Comparison of ENCODE assay signal across 1 cellular context in the genomic region with DNA sequence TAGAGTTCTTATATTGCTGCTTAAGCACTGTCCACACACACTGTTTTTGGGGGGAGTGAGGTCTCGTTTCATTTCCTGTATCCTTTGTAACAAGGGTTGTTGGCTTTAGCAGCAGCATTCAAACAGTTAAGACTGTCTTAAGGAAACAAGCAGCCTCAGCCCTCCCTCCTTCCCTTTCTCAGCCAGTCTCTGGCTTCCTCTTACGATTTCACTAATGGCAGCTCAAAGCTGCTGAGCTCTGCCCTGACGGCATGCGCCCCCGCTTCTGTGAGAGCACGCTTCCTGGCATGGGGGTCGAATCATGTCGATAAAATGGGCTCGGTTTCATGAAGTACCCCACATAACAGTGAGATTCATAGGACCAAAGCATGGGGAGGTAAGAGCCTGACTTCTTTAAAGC.
A peak's percentile ranks its signal among the peaks of the same experiment; 100 is the strongest.
TF ChIP-seq lines count a peak whose summit lies in the region.

No MANE protein-coding gene starts in this region.

TF ChIP-seq in GM12878, 131 proteins besides CTCF, POLR2A, EP300 and RAD21 (continued from another document and continues in another):
- TF ChIP-seq, protein P1, sequence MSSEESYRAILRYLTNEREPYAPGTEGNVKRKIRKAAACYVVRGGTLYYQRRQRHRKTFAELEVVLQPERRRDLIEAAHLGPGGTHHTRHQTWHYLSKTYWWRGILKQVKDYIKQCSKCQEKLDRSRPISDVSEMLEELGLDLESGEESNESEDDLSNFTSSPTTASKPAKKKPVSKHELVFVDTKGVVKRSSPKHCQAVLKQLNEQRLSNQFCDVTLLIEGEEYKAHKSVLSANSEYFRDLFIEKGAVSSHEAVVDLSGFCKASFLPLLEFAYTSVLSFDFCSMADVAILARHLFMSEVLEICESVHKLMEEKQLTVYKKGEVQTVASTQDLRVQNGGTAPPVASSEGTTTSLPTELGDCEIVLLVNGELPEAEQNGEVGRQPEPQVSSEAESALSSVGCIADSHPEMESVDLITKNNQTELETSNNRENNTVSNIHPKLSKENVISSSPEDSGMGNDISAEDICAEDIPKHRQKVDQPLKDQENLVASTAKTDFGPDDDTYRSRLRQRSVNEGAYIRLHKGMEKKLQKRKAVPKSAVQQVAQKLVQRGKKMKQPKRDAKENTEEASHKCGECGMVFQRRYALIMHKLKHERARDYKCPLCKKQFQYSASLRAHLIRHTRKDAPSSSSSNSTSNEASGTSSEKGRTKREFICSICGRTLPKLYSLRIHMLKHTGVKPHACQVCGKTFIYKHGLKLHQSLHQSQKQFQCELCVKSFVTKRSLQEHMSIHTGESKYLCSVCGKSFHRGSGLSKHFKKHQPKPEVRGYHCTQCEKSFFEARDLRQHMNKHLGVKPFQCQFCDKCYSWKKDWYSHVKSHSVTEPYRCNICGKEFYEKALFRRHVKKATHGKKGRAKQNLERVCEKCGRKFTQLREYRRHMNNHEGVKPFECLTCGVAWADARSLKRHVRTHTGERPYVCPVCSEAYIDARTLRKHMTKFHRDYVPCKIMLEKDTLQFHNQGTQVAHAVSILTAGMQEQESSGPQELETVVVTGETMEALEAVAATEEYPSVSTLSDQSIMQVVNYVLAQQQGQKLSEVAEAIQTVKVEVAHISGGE (CRISPR knock-in tag; IDR thresholded peaks at IDR 0.05) = no peak
- TF ChIP-seq TCF3 (IDR thresholded peaks at IDR 0.05; ENCODE audit: borderline replicate concordance, insufficient read depth, low read depth, low read length) (peak; percentile 41; the same call in 1 of the 2 replicates), RELA (IDR thresholded peaks at IDR 0.05; ENCODE audit: borderline replicate concordance, partially characterized antibody) (peak; percentile 10), KLF5 (IDR thresholded peaks at IDR 0.05; ENCODE audit: partially characterized antibody) (peak; percentile 34), NFXL1 (IDR thresholded peaks at IDR 0.05; ENCODE audit: borderline replicate concordance) (no peak), POLR2AphosphoS5 (IDR thresholded peaks at IDR 0.05; ENCODE audit: low read length) (peak; percentile 92), RUNX3 (IDR thresholded peaks at IDR 0.05; ENCODE audit: low read length) (0 out of 2 replicates have a peak, but pooled peaks have one; percentile 26), CREB1 (IDR thresholded peaks at IDR 0.05; ENCODE audit: low read depth) (peak; percentile 44; the same call in 1 of the 2 replicates), CHD4 (IDR thresholded peaks at IDR 0.05) (no peak), DPF2 (IDR thresholded peaks at IDR 0.05) (peak; percentile 56; the same call in 1 of the 2 replicates), EZH2 (IDR thresholded peaks at IDR 0.05; ENCODE audit: borderline replicate concordance, control insufficient read depth, low read depth, low read length) (no peak), TAF1 (IDR thresholded peaks at IDR 0.05; ENCODE audit: borderline replicate concordance, low read depth, low read length) (peak; percentile 47; the same call in 1 of the 2 replicates), NR2C1 (IDR thresholded peaks at IDR 0.05) (no peak), RCOR1 (conservative IDR thresholded peaks at IDR 0.05; ENCODE audit: low read depth, low read length) (no peak), RBBP5 (conservative IDR thresholded peaks at IDR 0.05) (no peak), SUPT20H (IDR thresholded peaks at IDR 0.05; ENCODE audit: borderline replicate concordance, control insufficient read depth, low read depth, low read length) (no peak), ZSCAN29 (IDR thresholded peaks at IDR 0.05) (no peak), SRF (IDR thresholded peaks at IDR 0.05; ENCODE audit: low read depth in 2 of 2, low read length in 2 of 2) (no peak), MTA2 (IDR thresholded peaks at IDR 0.05; ENCODE audit: low read depth) (0 out of 2 replicates have a peak, but pooled peaks have one; percentile 16), RB1 (IDR thresholded peaks at IDR 0.05; ENCODE audit: borderline replicate concordance) (0 out of 2 replicates have a peak, but pooled peaks have one; percentile 17), HDGF (IDR thresholded peaks at IDR 0.05) (peak; percentile 75; the same call in 1 of the 2 replicates), CREM (IDR thresholded peaks at IDR 0.05; ENCODE audit: low read depth) (no peak), ZBED1 (IDR thresholded peaks at IDR 0.05; ENCODE audit: borderline replicate concordance) (no peak), ASH2L (IDR thresholded peaks at IDR 0.05; ENCODE audit: borderline replicate concordance, low read depth) (no peak), YY1 (IDR thresholded peaks at IDR 0.05; ENCODE audit: low read depth, low read length) (peak; percentile 91), BHLHE40 (IDR thresholded peaks at IDR 0.05; ENCODE audit: borderline replicate concordance in 1 of 2, low read depth in 2 of 2, low read length in 1 of 2) (peak; percentile 53 to 65; a peak in 2 of 4 replicates), JUND (IDR thresholded peaks at IDR 0.05; ENCODE audit: low read depth, low read length) (no peak), CBX3 (IDR thresholded peaks at IDR 0.05; ENCODE audit: borderline replicate concordance, low read depth) (no peak), FOXK2 (IDR thresholded peaks at IDR 0.05) (no peak), NBN (IDR thresholded peaks at IDR 0.05) (peak; percentile 62)
- TF ChIP-seq, protein P2, sequence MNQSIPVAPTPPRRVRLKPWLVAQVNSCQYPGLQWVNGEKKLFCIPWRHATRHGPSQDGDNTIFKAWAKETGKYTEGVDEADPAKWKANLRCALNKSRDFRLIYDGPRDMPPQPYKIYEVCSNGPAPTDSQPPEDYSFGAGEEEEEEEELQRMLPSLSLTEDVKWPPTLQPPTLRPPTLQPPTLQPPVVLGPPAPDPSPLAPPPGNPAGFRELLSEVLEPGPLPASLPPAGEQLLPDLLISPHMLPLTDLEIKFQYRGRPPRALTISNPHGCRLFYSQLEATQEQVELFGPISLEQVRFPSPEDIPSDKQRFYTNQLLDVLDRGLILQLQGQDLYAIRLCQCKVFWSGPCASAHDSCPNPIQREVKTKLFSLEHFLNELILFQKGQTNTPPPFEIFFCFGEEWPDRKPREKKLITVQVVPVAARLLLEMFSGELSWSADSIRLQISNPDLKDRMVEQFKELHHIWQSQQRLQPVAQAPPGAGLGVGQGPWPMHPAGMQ (IDR thresholded peaks at IDR 0.05; ENCODE audit: borderline replicate concordance) = no peak
- TF ChIP-seq, protein P3, sequence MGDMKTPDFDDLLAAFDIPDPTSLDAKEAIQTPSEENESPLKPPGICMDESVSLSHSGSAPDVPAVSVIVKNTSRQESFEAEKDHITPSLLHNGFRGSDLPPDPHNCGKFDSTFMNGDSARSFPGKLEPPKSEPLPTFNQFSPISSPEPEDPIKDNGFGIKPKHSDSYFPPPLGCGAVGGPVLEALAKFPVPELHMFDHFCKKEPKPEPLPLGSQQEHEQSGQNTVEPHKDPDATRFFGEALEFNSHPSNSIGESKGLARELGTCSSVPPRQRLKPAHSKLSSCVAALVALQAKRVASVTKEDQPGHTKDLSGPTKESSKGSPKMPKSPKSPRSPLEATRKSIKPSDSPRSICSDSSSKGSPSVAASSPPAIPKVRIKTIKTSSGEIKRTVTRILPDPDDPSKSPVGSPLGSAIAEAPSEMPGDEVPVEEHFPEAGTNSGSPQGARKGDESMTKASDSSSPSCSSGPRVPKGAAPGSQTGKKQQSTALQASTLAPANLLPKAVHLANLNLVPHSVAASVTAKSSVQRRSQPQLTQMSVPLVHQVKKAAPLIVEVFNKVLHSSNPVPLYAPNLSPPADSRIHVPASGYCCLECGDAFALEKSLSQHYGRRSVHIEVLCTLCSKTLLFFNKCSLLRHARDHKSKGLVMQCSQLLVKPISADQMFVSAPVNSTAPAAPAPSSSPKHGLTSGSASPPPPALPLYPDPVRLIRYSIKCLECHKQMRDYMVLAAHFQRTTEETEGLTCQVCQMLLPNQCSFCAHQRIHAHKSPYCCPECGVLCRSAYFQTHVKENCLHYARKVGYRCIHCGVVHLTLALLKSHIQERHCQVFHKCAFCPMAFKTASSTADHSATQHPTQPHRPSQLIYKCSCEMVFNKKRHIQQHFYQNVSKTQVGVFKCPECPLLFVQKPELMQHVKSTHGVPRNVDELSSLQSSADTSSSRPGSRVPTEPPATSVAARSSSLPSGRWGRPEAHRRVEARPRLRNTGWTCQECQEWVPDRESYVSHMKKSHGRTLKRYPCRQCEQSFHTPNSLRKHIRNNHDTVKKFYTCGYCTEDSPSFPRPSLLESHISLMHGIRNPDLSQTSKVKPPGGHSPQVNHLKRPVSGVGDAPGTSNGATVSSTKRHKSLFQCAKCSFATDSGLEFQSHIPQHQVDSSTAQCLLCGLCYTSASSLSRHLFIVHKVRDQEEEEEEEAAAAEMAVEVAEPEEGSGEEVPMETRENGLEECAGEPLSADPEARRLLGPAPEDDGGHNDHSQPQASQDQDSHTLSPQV (IDR thresholded peaks at IDR 0.05) = no peak
- TF ChIP-seq, protein P4, sequence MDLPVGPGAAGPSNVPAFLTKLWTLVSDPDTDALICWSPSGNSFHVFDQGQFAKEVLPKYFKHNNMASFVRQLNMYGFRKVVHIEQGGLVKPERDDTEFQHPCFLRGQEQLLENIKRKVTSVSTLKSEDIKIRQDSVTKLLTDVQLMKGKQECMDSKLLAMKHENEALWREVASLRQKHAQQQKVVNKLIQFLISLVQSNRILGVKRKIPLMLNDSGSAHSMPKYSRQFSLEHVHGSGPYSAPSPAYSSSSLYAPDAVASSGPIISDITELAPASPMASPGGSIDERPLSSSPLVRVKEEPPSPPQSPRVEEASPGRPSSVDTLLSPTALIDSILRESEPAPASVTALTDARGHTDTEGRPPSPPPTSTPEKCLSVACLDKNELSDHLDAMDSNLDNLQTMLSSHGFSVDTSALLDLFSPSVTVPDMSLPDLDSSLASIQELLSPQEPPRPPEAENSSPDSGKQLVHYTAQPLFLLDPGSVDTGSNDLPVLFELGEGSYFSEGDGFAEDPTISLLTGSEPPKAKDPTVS (IDR thresholded peaks at IDR 0.05; ENCODE audit: low read depth, low read length) = no peak
- TF ChIP-seq, protein P5, sequence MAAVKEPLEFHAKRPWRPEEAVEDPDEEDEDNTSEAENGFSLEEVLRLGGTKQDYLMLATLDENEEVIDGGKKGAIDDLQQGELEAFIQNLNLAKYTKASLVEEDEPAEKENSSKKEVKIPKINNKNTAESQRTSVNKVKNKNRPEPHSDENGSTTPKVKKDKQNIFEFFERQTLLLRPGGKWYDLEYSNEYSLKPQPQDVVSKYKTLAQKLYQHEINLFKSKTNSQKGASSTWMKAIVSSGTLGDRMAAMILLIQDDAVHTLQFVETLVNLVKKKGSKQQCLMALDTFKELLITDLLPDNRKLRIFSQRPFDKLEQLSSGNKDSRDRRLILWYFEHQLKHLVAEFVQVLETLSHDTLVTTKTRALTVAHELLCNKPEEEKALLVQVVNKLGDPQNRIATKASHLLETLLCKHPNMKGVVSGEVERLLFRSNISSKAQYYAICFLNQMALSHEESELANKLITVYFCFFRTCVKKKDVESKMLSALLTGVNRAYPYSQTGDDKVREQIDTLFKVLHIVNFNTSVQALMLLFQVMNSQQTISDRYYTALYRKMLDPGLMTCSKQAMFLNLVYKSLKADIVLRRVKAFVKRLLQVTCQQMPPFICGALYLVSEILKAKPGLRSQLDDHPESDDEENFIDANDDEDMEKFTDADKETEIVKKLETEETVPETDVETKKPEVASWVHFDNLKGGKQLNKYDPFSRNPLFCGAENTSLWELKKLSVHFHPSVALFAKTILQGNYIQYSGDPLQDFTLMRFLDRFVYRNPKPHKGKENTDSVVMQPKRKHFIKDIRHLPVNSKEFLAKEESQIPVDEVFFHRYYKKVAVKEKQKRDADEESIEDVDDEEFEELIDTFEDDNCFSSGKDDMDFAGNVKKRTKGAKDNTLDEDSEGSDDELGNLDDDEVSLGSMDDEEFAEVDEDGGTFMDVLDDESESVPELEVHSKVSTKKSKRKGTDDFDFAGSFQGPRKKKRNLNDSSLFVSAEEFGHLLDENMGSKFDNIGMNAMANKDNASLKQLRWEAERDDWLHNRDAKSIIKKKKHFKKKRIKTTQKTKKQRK (IDR thresholded peaks at IDR 0.05; ENCODE audit: low read depth, low read length) = no peak
- TF ChIP-seq, protein P6, sequence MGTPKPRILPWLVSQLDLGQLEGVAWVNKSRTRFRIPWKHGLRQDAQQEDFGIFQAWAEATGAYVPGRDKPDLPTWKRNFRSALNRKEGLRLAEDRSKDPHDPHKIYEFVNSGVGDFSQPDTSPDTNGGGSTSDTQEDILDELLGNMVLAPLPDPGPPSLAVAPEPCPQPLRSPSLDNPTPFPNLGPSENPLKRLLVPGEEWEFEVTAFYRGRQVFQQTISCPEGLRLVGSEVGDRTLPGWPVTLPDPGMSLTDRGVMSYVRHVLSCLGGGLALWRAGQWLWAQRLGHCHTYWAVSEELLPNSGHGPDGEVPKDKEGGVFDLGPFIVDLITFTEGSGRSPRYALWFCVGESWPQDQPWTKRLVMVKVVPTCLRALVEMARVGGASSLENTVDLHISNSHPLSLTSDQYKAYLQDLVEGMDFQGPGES (IDR thresholded peaks at IDR 0.05) = no peak
- TF ChIP-seq, protein P7, sequence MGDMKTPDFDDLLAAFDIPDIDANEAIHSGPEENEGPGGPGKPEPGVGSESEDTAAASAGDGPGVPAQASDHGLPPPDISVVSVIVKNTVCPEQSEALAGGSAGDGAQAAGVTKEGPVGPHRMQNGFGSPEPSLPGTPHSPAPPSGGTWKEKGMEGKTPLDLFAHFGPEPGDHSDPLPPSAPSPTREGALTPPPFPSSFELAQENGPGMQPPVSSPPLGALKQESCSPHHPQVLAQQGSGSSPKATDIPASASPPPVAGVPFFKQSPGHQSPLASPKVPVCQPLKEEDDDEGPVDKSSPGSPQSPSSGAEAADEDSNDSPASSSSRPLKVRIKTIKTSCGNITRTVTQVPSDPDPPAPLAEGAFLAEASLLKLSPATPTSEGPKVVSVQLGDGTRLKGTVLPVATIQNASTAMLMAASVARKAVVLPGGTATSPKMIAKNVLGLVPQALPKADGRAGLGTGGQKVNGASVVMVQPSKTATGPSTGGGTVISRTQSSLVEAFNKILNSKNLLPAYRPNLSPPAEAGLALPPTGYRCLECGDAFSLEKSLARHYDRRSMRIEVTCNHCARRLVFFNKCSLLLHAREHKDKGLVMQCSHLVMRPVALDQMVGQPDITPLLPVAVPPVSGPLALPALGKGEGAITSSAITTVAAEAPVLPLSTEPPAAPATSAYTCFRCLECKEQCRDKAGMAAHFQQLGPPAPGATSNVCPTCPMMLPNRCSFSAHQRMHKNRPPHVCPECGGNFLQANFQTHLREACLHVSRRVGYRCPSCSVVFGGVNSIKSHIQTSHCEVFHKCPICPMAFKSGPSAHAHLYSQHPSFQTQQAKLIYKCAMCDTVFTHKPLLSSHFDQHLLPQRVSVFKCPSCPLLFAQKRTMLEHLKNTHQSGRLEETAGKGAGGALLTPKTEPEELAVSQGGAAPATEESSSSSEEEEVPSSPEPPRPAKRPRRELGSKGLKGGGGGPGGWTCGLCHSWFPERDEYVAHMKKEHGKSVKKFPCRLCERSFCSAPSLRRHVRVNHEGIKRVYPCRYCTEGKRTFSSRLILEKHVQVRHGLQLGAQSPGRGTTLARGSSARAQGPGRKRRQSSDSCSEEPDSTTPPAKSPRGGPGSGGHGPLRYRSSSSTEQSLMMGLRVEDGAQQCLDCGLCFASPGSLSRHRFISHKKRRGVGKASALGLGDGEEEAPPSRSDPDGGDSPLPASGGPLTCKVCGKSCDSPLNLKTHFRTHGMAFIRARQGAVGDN (IDR thresholded peaks at IDR 0.05) = peak; percentile 92
- TF ChIP-seq, protein P8, sequence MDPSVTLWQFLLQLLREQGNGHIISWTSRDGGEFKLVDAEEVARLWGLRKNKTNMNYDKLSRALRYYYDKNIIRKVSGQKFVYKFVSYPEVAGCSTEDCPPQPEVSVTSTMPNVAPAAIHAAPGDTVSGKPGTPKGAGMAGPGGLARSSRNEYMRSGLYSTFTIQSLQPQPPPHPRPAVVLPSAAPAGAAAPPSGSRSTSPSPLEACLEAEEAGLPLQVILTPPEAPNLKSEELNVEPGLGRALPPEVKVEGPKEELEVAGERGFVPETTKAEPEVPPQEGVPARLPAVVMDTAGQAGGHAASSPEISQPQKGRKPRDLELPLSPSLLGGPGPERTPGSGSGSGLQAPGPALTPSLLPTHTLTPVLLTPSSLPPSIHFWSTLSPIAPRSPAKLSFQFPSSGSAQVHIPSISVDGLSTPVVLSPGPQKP (IDR thresholded peaks at IDR 0.05; ENCODE audit: low read depth, low read length) = no peak
